In genomic region chr6:29792123-29793035, GRCh38 we compare ENCODE assay signal across 9 cellular contexts. TPM values are rescaled to one million over a fixed set of nuclear protein-coding genes. Genes with fewer than 3 reads are reported as not detected.
DNase-seq lines count a peak whose midpoint lies in the region; ATAC-seq and TF ChIP-seq lines count a peak whose summit lies in the region.
"Had no signal": no experiment of that assay in that cellular context is flagged by ENCODE, and none has a peak within 500 bp of the region (broad histone marks: within the 10 kb centered on the region; RNA-seq: fewer than 3 reads in every experiment).

No MANE protein-coding gene starts in this region.

- H3K4me3 ChIP-seq in GM06990 (replicated peaks; ENCODE audit: low read depth, low read length) (peak overlapping the region; percentile 68), SK-N-SH (ENCODE audit: low read depth in 2 of 2, low read length in 1 of 2) (peak overlapping the region; percentile 25 to 32; a peak in 3 of 4 replicates), hepatocyte (peak overlapping the region; percentile 63), aorta (ENCODE audit: low read length in 2 of 2) (peak overlapping the region; percentile 33 to 54)

- no peaks in the 10 kb centered on the region for H3F3A ChIP-seq in SK-N-SH (replicated peaks; ENCODE audit: insufficient read depth)

- peak; percentile 97 for ATAC-seq in sciatic nerve
- ATAC-seq in aorta (ENCODE audit: low FRiP score), result peak; percentile 97
- no peak for ATAC-seq in GM21515 (IDR thresholded peaks at IDR 0.05; ENCODE audit: unreplicated experiment)

- intact Hi-C loops in sciatic nerve (cut with DNase I), result no loop called here
- intact Hi-C loops in aorta (cut with DNase I), result loop anchor here in 1 of 2 donors (5.0 kb wide), 1 partner anchor 45 kb away; no protein-coding TSS in a partner anchor

- CTCF ChIA-PET in SK-N-SH (lab: Yijun Ruan, JAX), result no interaction called here

- H4K20me1 ChIP-seq in SK-N-SH (ENCODE audit: insufficient read depth) (no peaks in the 10 kb centered on the region), hepatocyte (ENCODE audit: insufficient read depth, poor library complexity, severe bottlenecking) (no peaks in the 10 kb centered on the region)

- H3K9me3 ChIP-seq in SK-N-SH (no peaks in the 10 kb centered on the region), hepatocyte (ENCODE audit: low read depth) (no peaks in the 10 kb centered on the region), aorta (ENCODE audit: control insufficient read depth, low read length) (peaks cover 2% of the 10 kb centered on the region)

- POLR2A ChIA-PET in SK-N-SH (lab: Yijun Ruan, JAX), result no interaction called here

- no peak overlapping the region for H3K9ac ChIP-seq in SK-N-SH

- H3K4me1 ChIP-seq in SK-N-SH (ENCODE audit: control insufficient read depth in 1 of 2, insufficient read depth in 2 of 2, low read depth in 1 of 2, low read length in 1 of 2), result peaks cover 0 to 3% of the 10 kb centered on the region in 2 experiments; a peak in 1 of 4 replicates
- peaks cover 8% of the 10 kb centered on the region for H3K4me1 ChIP-seq in hepatocyte (ENCODE audit: insufficient read depth)
- no peaks in the 10 kb centered on the region for H3K4me1 ChIP-seq in aorta (ENCODE audit: control insufficient read depth in 1 of 2, insufficient read depth in 2 of 2, low read length in 2 of 2)

- TF ChIP-seq EP300 in SK-N-SH (IDR thresholded peaks at IDR 0.05; ENCODE audit: borderline replicate concordance in 1 of 2, low read depth in 1 of 2, low read length in 1 of 2), result no peak

- H3K79me2 ChIP-seq in SK-N-SH (ENCODE audit: insufficient read depth), result no peaks in the 10 kb centered on the region
- H3K79me2 ChIP-seq in hepatocyte, result no peaks in the 10 kb centered on the region

- DNase-seq in GM06990 (ENCODE audit: extremely low read depth, insufficient read length), result peak; percentile 64
- peak; percentile 43 for DNase-seq in SK-N-SH
- DNase-seq in amygdala (lab: John Stamatoyannopoulos, UW), result peak in 35 of 56 donors; percentile 2 to 71 (median 25)
- peak; percentile 59 for DNase-seq in hepatocyte (ENCODE audit: low spot score)
- DNase-seq in sciatic nerve (ENCODE audit: low spot score), result peak; percentile 82
- DNase-seq in aorta, result peak; percentile 85 to 93
- DNase-seq in NCI-H187 (lab: John Stamatoyannopoulos, UW), result no peak

- H2AFZ ChIP-seq in SK-N-SH (ENCODE audit: low read depth) (no peak overlapping the region), hepatocyte (peak overlapping the region; percentile 93)

- WGBS in SK-N-SH (ENCODE audit: low lambda C conversion rate), result 18% methylated on average over 21 of the region's 79 CpGs
- 3% methylated on average over 78 of the region's 79 CpGs for WGBS in hepatocyte (ENCODE audit: low lambda C conversion rate, missing lambda C conversion rate)
- 2% methylated on average over 76 to 79 of the region's 79 CpGs for WGBS in aorta, 2 donors

- H3K9me2 ChIP-seq in SK-N-SH, result no peaks in the 10 kb centered on the region
- no peaks in the 10 kb centered on the region for H3K9me2 ChIP-seq in hepatocyte (replicated peaks; ENCODE audit: insufficient read depth)

- H3K4me2 ChIP-seq in SK-N-SH, result peak overlapping the region; percentile 66
- H3K4me2 ChIP-seq in hepatocyte, result peak overlapping the region; percentile 97

- H3K36me3 ChIP-seq in GM06990 (ENCODE audit: control insufficient read depth, insufficient read depth, low read length), result no peaks in the 10 kb centered on the region
- H3K36me3 ChIP-seq in SK-N-SH (replicated peaks in 1 of 2; ENCODE audit: control insufficient read depth in 1 of 2, insufficient read depth in 2 of 2, low read length in 1 of 2), result no peaks in the 10 kb centered on the region
- no peaks in the 10 kb centered on the region for H3K36me3 ChIP-seq in hepatocyte (replicated peaks; ENCODE audit: insufficient read depth, low read depth)
- H3K36me3 ChIP-seq in aorta (ENCODE audit: control insufficient read depth in 1 of 2, insufficient read depth in 2 of 2, low read length in 1 of 2), result no peaks in the 10 kb centered on the region

- peak; percentile 51 for TF ChIP-seq CTCF in GM06990 (IDR thresholded peaks at IDR 0.05; ENCODE audit: insufficient read depth, low read length, poor library complexity, severe bottlenecking)
- TF ChIP-seq CTCF in SK-N-SH (IDR thresholded peaks at IDR 0.05), result 0 out of 2 replicates have a peak, but pooled peaks have one; percentile 6
- TF ChIP-seq CTCF in hepatocyte (IDR thresholded peaks at IDR 0.05; ENCODE audit: poor library complexity), result peak; percentile 47

- no peak overlapping the region for H3K27ac ChIP-seq in SK-N-SH (ENCODE audit: low read depth in 2 of 2, low read length in 1 of 2)
- H3K27ac ChIP-seq in hepatocyte, result peak overlapping the region; percentile 60
- H3K27ac ChIP-seq in aorta (ENCODE audit: low read depth in 1 of 2, low read length in 2 of 2), result no peak overlapping the region

- H3K27me3 ChIP-seq in GM06990 (replicated peaks; ENCODE audit: control insufficient read depth, insufficient read depth, low read length) (no peaks in the 10 kb centered on the region; the same call in 1 of the 2 replicates), SK-N-SH (ENCODE audit: insufficient read depth) (peaks cover 27% of the 10 kb centered on the region; the same call in 1 of the 2 replicates), hepatocyte (peaks cover 60% of the 10 kb centered on the region), aorta (ENCODE audit: control insufficient read depth in 1 of 2, insufficient read depth in 2 of 2, low read length in 1 of 2) (no peaks in the 10 kb centered on the region)

- TF ChIP-seq RAD21 in SK-N-SH (IDR thresholded peaks at IDR 0.05; ENCODE audit: low read length), result no peak

TF ChIP-seq in SK-N-SH, 30 proteins besides CTCF, POLR2A, EP300 and RAD21:
- TF ChIP-seq SIN3A (IDR thresholded peaks at IDR 0.05; ENCODE audit: borderline replicate concordance, low read depth, low read length) (no peak), TCF12 (IDR thresholded peaks at IDR 0.05) (no peak), POLR2AphosphoS5 (IDR thresholded peaks at IDR 0.05; ENCODE audit: low read depth, low read length) (no peak), TAF1 (IDR thresholded peaks at IDR 0.05; ENCODE audit: borderline replicate concordance, low read depth, low read length) (no peak), REST (IDR thresholded peaks at IDR 0.05; ENCODE audit: low read depth, low read length) (no peak)

RNA-seq across cellular contexts. Expression of gene HLA-G, which starts 35.2 kb away (rescaled TPM):
- polyA plus RNA-seq in SK-N-SH (2012; rRNA removed), result not detected in 2 replicates
- not detected in 2 replicates for polyA plus RNA-seq in SK-N-SH (2012; cell fraction: cytosol; rRNA removed)
- polyA plus RNA-seq in SK-N-SH (2012; cell fraction: nucleus; rRNA removed), result not detected in 2 replicates
- total RNA-seq in hepatocyte, result 0.76 TPM in 1 of 2 replicates, not detected in the other
- polyA plus RNA-seq in hepatocyte, result 2.6 and 2.8 TPM in 2 replicates
- 1.2 TPM for total RNA-seq in sciatic nerve
- total RNA-seq in aorta, result 1 to 10 TPM in 1 of 2 donors, under 1 TPM in 1; 0.29 to 1.3 TPM
- polyA plus RNA-seq in aorta, result under 1 TPM in 1 of 2 donors, not detected in 1; 0.88 TPM
- total RNA-seq: NCI-H460 had no signal

Comparison
In these comparisons a context has a peak if more than half of its experiments do, and no peak if none do; other contexts are left out.
1. DNase-seq: peak in GM06990 (single experiment), SK-N-SH (single experiment), amygdala (35 of 56), hepatocyte (single experiment), sciatic nerve (single experiment) and aorta (2 of 2); none in NCI-H187 (0 of 2).
2. Peak in every context shown above with its lines, with median percentiles within 50 percentile points of each other: H3K4me3 ChIP-seq and CTCF ChIP-seq.